16 cellular contexts compared by ENCODE assay signal in genomic region chr9:84756156-84756555, GRCh38.
DNase-seq lines count a peak whose midpoint lies in the region; ATAC-seq and TF ChIP-seq lines count a peak whose summit lies in the region.
"Had no signal": no experiment of that assay in that cellular context is flagged by ENCODE, and none has a peak within 500 bp of the region (broad histone marks: within the 10 kb centered on the region; RNA-seq: fewer than 3 reads in every experiment).

No MANE protein-coding gene starts in this region.

- H3K9me3 ChIP-seq in thyroid gland = no peaks in the 10 kb centered on the region

- 72 to 90% methylated on average over 4 of the region's 4 CpGs for WGBS in thyroid gland, 2 donors

- TF ChIP-seq POLR2A in thyroid gland (IDR thresholded peaks at IDR 0.05) = no peak

- no peak for DNase-seq in Right ventricle myocardium superior
- DNase-seq in left ventricle myocardium superior = no peak
- DNase-seq in putamen (ENCODE audit: low spot score) = peak; percentile 75
- no peak for DNase-seq in thyroid gland
- no peak for DNase-seq in stimulated activated naive CD4-positive, alpha-beta T cell treated with Interleukin-2 at 50 U/mL for 16 hours (lab: John Stamatoyannopoulos, UW)
- DNase-seq: DMS 273 treated with DMSO at 0.1 percent for 48 hours, KBM-7, NCI-H1092, NCI-H1694, NCI-H345, NCI-H526 treated with DMSO at 0.1 percent for 48 hours, OCI-M1, RPMI8226 had no signal

- H3K27ac ChIP-seq in layer of hippocampus (ENCODE audit: low read depth, low read length) = peak overlapping the region; percentile 49
- no peak overlapping the region for H3K27ac ChIP-seq in thyroid gland

- H3K36me3 ChIP-seq in thyroid gland = no peaks in the 10 kb centered on the region

- H3K27me3 ChIP-seq in layer of hippocampus (ENCODE audit: control insufficient read depth, insufficient read depth, low read length) (no peaks in the 10 kb centered on the region), thyroid gland (no peaks in the 10 kb centered on the region)

- intact Hi-C loops in Right ventricle myocardium superior (cut with DNase I) (no loop called here), left ventricle myocardium superior (cut with micrococcal nuclease) (no loop called here), thyroid gland (cut with DNase I) (no loop called here)

- no peak overlapping the region for H3K4me3 ChIP-seq in thyroid gland (replicated peaks in 1 of 3)

- TF ChIP-seq CTCF in thyroid gland (IDR thresholded peaks at IDR 0.05) = no peak

- peaks cover 11 to 23% of the 10 kb centered on the region in 2 donors for H3K4me1 ChIP-seq in thyroid gland

- ATAC-seq in Right ventricle myocardium superior (ENCODE audit: poor library complexity) (peak; percentile 25), left ventricle myocardium superior (no peak), GM21367 (IDR thresholded peaks at IDR 0.05; ENCODE audit: unreplicated experiment) (no peak), HG03565 (IDR thresholded peaks at IDR 0.05; ENCODE audit: unreplicated experiment) (no peak)
